13 cellular contexts compared by ENCODE assay signal in genomic region chr9:121765021-121765950, GRCh38.
A peak's percentile ranks its signal among the peaks of the same experiment; 100 is the strongest.
DNase-seq lines count a peak whose midpoint lies in the region; ATAC-seq and TF ChIP-seq lines count a peak whose summit lies in the region.
"Had no signal": no experiment of that assay in that cellular context is flagged by ENCODE, and none has a peak within 500 bp of the region (broad histone marks: within the 10 kb centered on the region; RNA-seq: fewer than 3 reads in every experiment).

No MANE protein-coding gene starts in this region.

- H3K36me3 Mint-ChIP-seq in osteocyte (ENCODE audit: unreplicated experiment) (peaks cover 28% of the 10 kb centered on the region), immature natural killer cell (no peaks in the 10 kb centered on the region)
- H3K36me3 Mint-ChIP-seq: CD4-positive, CD25-positive, alpha-beta regulatory T cell; naive B cell had no signal

- H3K9me3 Mint-ChIP-seq in osteocyte (ENCODE audit: unreplicated experiment) (no peaks in the 10 kb centered on the region), immature natural killer cell (no peaks in the 10 kb centered on the region)
- H3K9me3 Mint-ChIP-seq: CD4-positive, CD25-positive, alpha-beta regulatory T cell; naive B cell had no signal

- no peaks in the 10 kb centered on the region for H3K27me3 ChIP-seq in BJ (ENCODE audit: control insufficient read depth, insufficient read depth, low read length)

- DNase-seq in BJ (ENCODE audit: low read depth) (peak; percentile 34), fibroblast of peridontal ligament (ENCODE audit: extremely low read depth) (peak; percentile 40), osteocyte (ENCODE audit: extremely low spot score, unreplicated experiment) (no peak), head of caudate nucleus (no peak), immature natural killer cell (no peak), NCI-H510A (lab: John Stamatoyannopoulos, UW) (no peak)
- no peak for DNase-seq in activated naive CD4-positive, alpha-beta T cell treated with Interleukin-2 at 50 U/mL for 16 hours
- DNase-seq: anterior cingulate cortex; CD4-positive, CD25-positive, alpha-beta regulatory T cell; naive B cell; NCI-H2227 treated with DMSO at 0.1 percent for 48 hours; T-helper 9 cell had no signal

- H3K27ac Mint-ChIP-seq in osteocyte (ENCODE audit: unreplicated experiment) (peak overlapping the region; percentile 82), immature natural killer cell (no peak overlapping the region)
- H3K27ac Mint-ChIP-seq: CD4-positive, CD25-positive, alpha-beta regulatory T cell; naive B cell had no signal

- H3K27me3 Mint-ChIP-seq in osteocyte (ENCODE audit: unreplicated experiment) (no peaks in the 10 kb centered on the region), immature natural killer cell (ENCODE audit: low read depth in 3 of 3) (peaks cover 0 to 5% (median 3%) of the 10 kb centered on the region in 3 donors)
- H3K27me3 Mint-ChIP-seq: naive B cell had no signal

- peak; percentile 69 for ATAC-seq in SK-N-SH treated with all-trans-retinoic acid at 6 μM for 48 hours

- H3K4me3 Mint-ChIP-seq in osteocyte (ENCODE audit: unreplicated experiment) (no peak overlapping the region), immature natural killer cell (no peak overlapping the region)
- H3K4me3 Mint-ChIP-seq: CD4-positive, CD25-positive, alpha-beta regulatory T cell; naive B cell had no signal

- no peak for TF ChIP-seq CTCF in BJ (IDR thresholded peaks at IDR 0.05; ENCODE audit: insufficient read depth, low read depth, low read length)
- TF ChIP-seq CTCF in osteocyte (IDR thresholded peaks at IDR 0.05): no peak

- CTCF ChIA-PET in BJ (lab: Yijun Ruan, JAX): interaction anchor here (1.0 to 2.2 kb wide), 5 partner anchors 9 to 284 kb away, joined by 3 to 6 read pairs (median 6); no protein-coding TSS in a partner anchor

- no peak overlapping the region for H3K4me3 ChIP-seq in BJ (ENCODE audit: low read depth, low read length)

- intact Hi-C loops in head of caudate nucleus (cut with DNase I): no loop called here

- POLR2A ChIA-PET in BJ (lab: Charles Lee): no interaction called here

- peaks cover 23% of the 10 kb centered on the region for H3K36me3 ChIP-seq in BJ (ENCODE audit: control insufficient read depth, insufficient read depth, low read length)

- H3K4me1 Mint-ChIP-seq in osteocyte (ENCODE audit: unreplicated experiment) (peaks cover 35% of the 10 kb centered on the region), immature natural killer cell (no peaks in the 10 kb centered on the region)
- H3K4me1 Mint-ChIP-seq: CD4-positive, CD25-positive, alpha-beta regulatory T cell; naive B cell had no signal

TF ChIP-seq in SK-N-SH treated with all-trans-retinoic acid at 6 μM for 48 hours, 23 proteins besides CTCF, POLR2A, EP300 and RAD21:
- TF ChIP-seq ZC3H10 (CRISPR knock-in tag; IDR thresholded peaks at IDR 0.05): no peak
- TF ChIP-seq CSRNP3 (CRISPR knock-in tag; IDR thresholded peaks at IDR 0.05): no peak
- TF ChIP-seq TSHZ2 (CRISPR knock-in tag; IDR thresholded peaks at IDR 0.05): no peak
- TF ChIP-seq RARB (CRISPR knock-in tag; IDR thresholded peaks at IDR 0.05): no peak
- no peak for TF ChIP-seq PPARA (CRISPR knock-in tag; IDR thresholded peaks at IDR 0.05; ENCODE audit: borderline replicate concordance)
- TF ChIP-seq TCF4 (CRISPR knock-in tag; IDR thresholded peaks at IDR 0.05; ENCODE audit: borderline replicate concordance): no peak
- no peak for TF ChIP-seq BACH2 (CRISPR knock-in tag; IDR thresholded peaks at IDR 0.05; ENCODE audit: borderline replicate concordance)
- no peak for TF ChIP-seq SNAI2 (CRISPR knock-in tag; IDR thresholded peaks at IDR 0.05)
- TF ChIP-seq ARNTL (CRISPR knock-in tag; IDR thresholded peaks at IDR 0.05; ENCODE audit: borderline replicate concordance, low read depth): no peak
- TF ChIP-seq TOX (CRISPR knock-in tag; IDR thresholded peaks at IDR 0.05; ENCODE audit: borderline replicate concordance): no peak
- no peak for TF ChIP-seq ZNF8 (CRISPR knock-in tag; IDR thresholded peaks at IDR 0.05)
- no peak for TF ChIP-seq ZFP30 (CRISPR knock-in tag; IDR thresholded peaks at IDR 0.05)
- no peak for TF ChIP-seq ZNF70 (CRISPR knock-in tag; IDR thresholded peaks at IDR 0.05)
- no peak for TF ChIP-seq POU6F1 (CRISPR knock-in tag; IDR thresholded peaks at IDR 0.05; ENCODE audit: borderline replicate concordance, low read depth)
- no peak for TF ChIP-seq CSDC2 (CRISPR knock-in tag; IDR thresholded peaks at IDR 0.05)
- no peak for TF ChIP-seq PATZ1 (CRISPR knock-in tag; IDR thresholded peaks at IDR 0.05; ENCODE audit: borderline replicate concordance)
- TF ChIP-seq ISL1 (CRISPR knock-in tag; IDR thresholded peaks at IDR 0.05): no peak
- TF ChIP-seq OSR1 (CRISPR knock-in tag; IDR thresholded peaks at IDR 0.05): no peak
- no peak for TF ChIP-seq GLIS3 (CRISPR knock-in tag; IDR thresholded peaks at IDR 0.05)
TF ChIP-seq in SK-N-SH treated with all-trans-retinoic acid at 6 μM for 48 hours: peak in this region for 0.

Comparison
In these comparisons a context has a peak if more than half of its experiments do, and no peak if none do; other contexts are left out.
1. DNase-seq: peak in BJ (single experiment) and fibroblast of peridontal ligament (single experiment); none in osteocyte (single experiment), head of caudate nucleus (0 of 42), immature natural killer cell (0 of 3), activated naive CD4-positive, alpha-beta T cell treated with Interleukin-2 at 50 U/mL for 16 hours (single experiment) and NCI-H510A (single experiment).